In the genomic region with DNA sequence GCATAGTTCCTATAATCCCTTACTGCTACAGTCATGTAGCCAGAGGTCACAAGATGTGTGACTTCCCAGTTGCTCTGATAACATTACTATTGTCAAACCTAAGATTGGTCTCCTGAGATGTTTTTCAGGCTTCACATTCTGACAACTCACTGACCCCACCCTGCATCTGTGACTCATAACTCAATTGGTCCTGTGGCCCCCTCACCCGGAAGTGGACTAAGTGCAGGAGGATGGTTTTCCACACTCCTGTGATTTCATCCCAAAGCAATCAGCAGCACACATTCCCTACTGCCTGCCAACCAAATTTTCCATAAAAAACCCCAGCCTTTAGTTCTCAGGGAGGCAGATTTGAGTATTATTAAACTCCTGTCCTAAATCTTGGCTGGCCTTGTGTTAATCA, we compare ENCODE assay signal across 30 cellular contexts.
"Had no signal": no experiment of that assay in that cellular context is flagged by ENCODE, and none has a peak within 500 bp of the region (broad histone marks: within the 10 kb centered on the region; RNA-seq: fewer than 3 reads in every experiment).

No MANE protein-coding gene starts in this region.

- H3K4me1 Mint-ChIP-seq: activated CD4-positive, alpha-beta memory T cell treated with anti-CD3 and anti-CD28 coated beads, Interleukin-2, amount 10 ng/mL, durations not matched to agents 7 days and 5 days; activated CD8-positive, alpha-beta memory T cell treated with anti-CD3 and anti-CD28 coated beads, Interleukin-2, amount 10 ng/mL, durations not matched to agents 7 days and 5 days; immature natural killer cell; naive thymus-derived CD4-positive, alpha-beta T cell; neural crest cell; stimulated activated memory B cell treated with anti-CD40 and anti-IgM and Interleukin-4, amounts not matched to agents 10 μg/mL and 1 μg/mL and 100 μg/mL, for 72 hours; T-helper 17 cell had no signal

- H3K4me2 ChIP-seq: hepatocyte, smooth muscle cell had no signal

- H3K27me3 Mint-ChIP-seq: activated CD4-positive, alpha-beta memory T cell treated with anti-CD3 and anti-CD28 coated beads, Interleukin-2, amount 10 ng/mL, durations not matched to agents 7 days and 5 days; activated CD8-positive, alpha-beta memory T cell treated with anti-CD3 and anti-CD28 coated beads, Interleukin-2, amount 10 ng/mL, durations not matched to agents 7 days and 5 days; dendritic cell treated with granulocyte-macrophage colony-stimulating factor and Interleukin-4, amounts not matched to agents 40 ng/mL and 50 ng/mL, for 4 days; naive thymus-derived CD4-positive, alpha-beta T cell; stimulated activated memory B cell treated with anti-CD40 and anti-IgM and Interleukin-4, amounts not matched to agents 10 μg/mL and 1 μg/mL and 100 μg/mL, for 72 hours; T-helper 17 cell had no signal

- H3K9me3 ChIP-seq: sigmoid colon, suprapubic skin, tibial nerve had no signal

- H2AFZ ChIP-seq: hepatocyte had no signal

- H3K36me3 ChIP-seq: brain microvascular endothelial cell, left lung, sigmoid colon, stomach, suprapubic skin, tibial nerve had no signal

- H3K79me2 ChIP-seq: hepatocyte had no signal

- H3K9me3 Mint-ChIP-seq: activated T-helper 1 cell treated with anti-CD3 and anti-CD28 coated beads, Interleukin-12 subunit alpha, Interleukin-12 subunit beta, Interleukin-2, Interleukin-4 antibody, amounts not matched to agents 30 ng/mL and 10 ng/mL and 1 ng/mL, durations not matched to agents 14 hours and 24 hours and 36 hours; neural crest cell had no signal

- DNase-seq: activated CD4-positive, alpha-beta memory T cell treated with anti-CD3 and anti-CD28 coated beads, Interleukin-2, amount 10 ng/mL, durations not matched to agents 7 days and 5 days; activated CD4-positive, alpha-beta T cell treated with anti-CD3 and anti-CD28 coated beads for 48 hours; activated CD8-positive, alpha-beta memory T cell treated with anti-CD3 and anti-CD28 coated beads, Interleukin-2, amount 10 ng/mL, durations not matched to agents 7 days and 5 days; activated gamma-delta T cell treated with Interleukin-2 at 50 U/mL for 16 hours; activated T-cell treated with anti-CD3 and anti-CD28 coated beads for 4 hours; aorta; brain microvascular endothelial cell; caudate nucleus; effector CD4-positive, alpha-beta T cell; foreskin keratinocyte; glutamatergic neuron; immature natural killer cell; kidney glomerular epithelial cell; left lung; naive thymus-derived CD4-positive, alpha-beta T cell; occipital lobe; posterior cingulate gyrus; sigmoid colon; stimulated activated CD4-positive, alpha-beta T cell treated with anti-CD3 and anti-CD28 coated beads, Interleukin-15, amount 100 ng/mL, for 24 hours; stomach; T-helper 17 cell had no signal

- H3K27ac ChIP-seq: brain microvascular endothelial cell, foreskin keratinocyte, hepatocyte, left lung, sigmoid colon, stomach, suprapubic skin, tibial nerve had no signal

- H3K4me3 ChIP-seq: hepatocyte, left lung, sigmoid colon, smooth muscle cell, stomach, suprapubic skin, tibial nerve had no signal

- H3K27me3 ChIP-seq: brain microvascular endothelial cell, foreskin keratinocyte, hepatocyte, left lung, sigmoid colon, stomach, suprapubic skin, tibial nerve had no signal

- H3K27ac Mint-ChIP-seq: activated CD4-positive, alpha-beta memory T cell treated with anti-CD3 and anti-CD28 coated beads, Interleukin-2, amount 10 ng/mL, durations not matched to agents 7 days and 5 days; activated CD8-positive, alpha-beta memory T cell treated with anti-CD3 and anti-CD28 coated beads, Interleukin-2, amount 10 ng/mL, durations not matched to agents 7 days and 5 days; activated naive CD4-positive, alpha-beta T cell treated with anti-CD3 and anti-CD28 coated beads, Interleukin-2, amount 50 U/mL, for 72 hours; activated T-helper 1 cell treated with anti-CD3 and anti-CD28 coated beads, Interleukin-12 subunit alpha, Interleukin-12 subunit beta, Interleukin-2, Interleukin-4 antibody, amounts not matched to agents 30 ng/mL and 10 ng/mL and 1 ng/mL, durations not matched to agents 14 hours and 24 hours and 36 hours; dendritic cell treated with granulocyte-macrophage colony-stimulating factor and Interleukin-4, amounts not matched to agents 40 ng/mL and 50 ng/mL, for 4 days; immature natural killer cell; naive thymus-derived CD4-positive, alpha-beta T cell; stimulated activated memory B cell treated with anti-CD40 and anti-IgM and Interleukin-4, amounts not matched to agents 10 μg/mL and 1 μg/mL and 100 μg/mL, for 72 hours; T-helper 17 cell had no signal

- H3K4me1 ChIP-seq: foreskin keratinocyte, left lung, sigmoid colon, stomach, suprapubic skin, tibial nerve had no signal

- H3K4me3 Mint-ChIP-seq: activated CD4-positive, alpha-beta memory T cell treated with anti-CD3 and anti-CD28 coated beads, Interleukin-2, amount 10 ng/mL, durations not matched to agents 7 days and 5 days; activated CD8-positive, alpha-beta memory T cell treated with anti-CD3 and anti-CD28 coated beads, Interleukin-2, amount 10 ng/mL, durations not matched to agents 7 days and 5 days; activated T-helper 1 cell treated with anti-CD3 and anti-CD28 coated beads, Interleukin-12 subunit alpha, Interleukin-12 subunit beta, Interleukin-2, Interleukin-4 antibody, amounts not matched to agents 30 ng/mL and 10 ng/mL and 1 ng/mL, durations not matched to agents 14 hours and 24 hours and 36 hours; dendritic cell treated with granulocyte-macrophage colony-stimulating factor and Interleukin-4, amounts not matched to agents 40 ng/mL and 50 ng/mL, for 4 days; immature natural killer cell; naive thymus-derived CD4-positive, alpha-beta T cell; neural crest cell; stimulated activated memory B cell treated with anti-CD40 and anti-IgM and Interleukin-4, amounts not matched to agents 10 μg/mL and 1 μg/mL and 100 μg/mL, for 72 hours; T-helper 17 cell had no signal

- H3K36me3 Mint-ChIP-seq: activated CD8-positive, alpha-beta memory T cell treated with anti-CD3 and anti-CD28 coated beads, Interleukin-2, amount 10 ng/mL, durations not matched to agents 7 days and 5 days; immature natural killer cell; naive thymus-derived CD4-positive, alpha-beta T cell; stimulated activated memory B cell treated with anti-CD40 and anti-IgM and Interleukin-4, amounts not matched to agents 10 μg/mL and 1 μg/mL and 100 μg/mL, for 72 hours had no signal
